Comparison of ENCODE assay signal across 29 cellular contexts in the genomic region with DNA sequence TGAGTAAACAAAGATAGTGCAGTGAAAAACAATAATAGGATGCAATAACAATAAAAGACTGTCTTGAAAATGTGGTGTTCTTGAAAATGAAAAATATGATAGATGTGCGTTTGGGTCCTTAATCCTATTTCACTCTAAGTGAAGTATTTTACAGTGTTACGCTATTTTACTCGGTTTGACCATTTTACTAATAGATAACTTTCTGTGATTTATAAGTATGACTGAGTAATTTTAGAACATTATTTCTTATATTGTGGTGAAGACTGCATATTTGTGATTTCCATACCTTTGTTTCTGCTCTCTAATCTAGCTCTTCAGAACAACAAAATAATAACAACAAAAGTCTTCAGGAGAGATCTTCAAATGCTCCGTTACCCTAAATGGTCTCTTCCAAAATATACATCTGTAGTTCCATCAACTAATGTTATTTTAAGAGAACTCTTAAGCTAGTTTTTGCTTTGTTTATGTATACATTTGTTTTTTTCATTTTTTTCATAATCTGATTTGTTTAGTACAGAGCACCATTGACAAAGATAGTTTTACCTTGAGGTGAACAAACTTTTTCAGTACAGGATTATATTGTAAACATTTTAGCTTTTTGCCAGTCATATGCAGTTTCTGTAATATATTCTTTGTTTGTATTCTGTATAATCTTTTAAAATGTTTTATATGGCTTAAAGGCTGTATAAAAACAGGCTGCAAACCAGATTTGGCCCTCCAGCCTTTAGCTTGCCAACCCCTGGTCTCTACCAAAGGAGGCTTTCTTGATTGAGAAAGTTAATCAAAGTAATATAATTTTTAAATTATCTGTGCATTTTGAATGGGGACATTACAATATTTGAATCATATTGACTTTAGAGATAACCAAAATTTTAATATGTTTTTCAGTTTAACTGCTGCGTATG.
"Had no signal": no experiment of that assay in that cellular context is flagged by ENCODE, and none has a peak within 500 bp of the region (broad histone marks: within the 10 kb centered on the region; RNA-seq: fewer than 3 reads in every experiment).

No MANE protein-coding gene starts in this region.

- H3K4me3 Mint-ChIP-seq: stimulated activated effector memory CD8-positive, alpha-beta T cell treated with anti-CD3 and anti-CD28 coated beads, Interleukin-12 subunit alpha, Interleukin-12 subunit beta, amount 100 ng/mL, for 72 hours; stimulated activated memory B cell treated with anti-CD40 and anti-IgM and Interleukin-4, amounts not matched to agents 10 μg/mL and 1 μg/mL and 100 μg/mL, for 72 hours; stimulated activated naive B cell treated with anti-CD40 and anti-IgM and Interleukin-4, amounts not matched to agents 10 μg/mL and 1 μg/mL and 100 μg/mL, for 72 hours; stimulated activated naive CD8-positive, alpha-beta T cell treated with anti-CD3 and anti-CD28 coated beads, Interleukin-15, amount 100 ng/mL, for 72 hours; stimulated activated naive CD8-positive, alpha-beta T cell treated with anti-CD3 and anti-CD28 coated beads, Interleukin-15, Interleukin-2, amounts not matched to agents 100 ng/mL and 50 ng/mL, for 24 hours; type B pancreatic cell had no signal

- H3K36me3 Mint-ChIP-seq: stimulated activated effector memory CD8-positive, alpha-beta T cell treated with anti-CD3 and anti-CD28 coated beads, Interleukin-12 subunit alpha, Interleukin-12 subunit beta, amount 100 ng/mL, for 72 hours; stimulated activated memory B cell treated with anti-CD40 and anti-IgM and Interleukin-4, amounts not matched to agents 10 μg/mL and 1 μg/mL and 100 μg/mL, for 72 hours; stimulated activated naive B cell treated with anti-CD40 and anti-IgM and Interleukin-4, amounts not matched to agents 10 μg/mL and 1 μg/mL and 100 μg/mL, for 72 hours; type B pancreatic cell had no signal

- H3K9me3 ChIP-seq: suprapubic skin, testis, thoracic aorta, thyroid gland, tibial artery, tibial nerve, upper lobe of left lung, upper lobe of right lung, uterus, vagina had no signal

- H3K27me3 ChIP-seq: stomach, suprapubic skin, testis, thyroid gland, tibial artery, tibial nerve, transverse colon, upper lobe of left lung, upper lobe of right lung, uterus, vagina had no signal

- ATAC-seq: stimulated activated effector memory CD8-positive, alpha-beta T cell treated with anti-CD3 and anti-CD28 coated beads, Interleukin-12 subunit alpha, Interleukin-12 subunit beta, amount 100 ng/mL, for 72 hours; stimulated activated memory B cell treated with anti-CD40 and anti-IgM and Interleukin-4, amounts not matched to agents 10 μg/mL and 1 μg/mL and 100 μg/mL, for 72 hours; stimulated activated naive B cell treated with anti-CD40 and anti-IgM and Interleukin-4, amounts not matched to agents 10 μg/mL and 1 μg/mL and 100 μg/mL, for 72 hours; stimulated activated naive CD8-positive, alpha-beta T cell treated with anti-CD3 and anti-CD28 coated beads, Interleukin-15, amount 100 ng/mL, for 72 hours; stimulated activated naive CD8-positive, alpha-beta T cell treated with anti-CD3 and anti-CD28 coated beads, Interleukin-15, Interleukin-2, amounts not matched to agents 100 U/mL and 50 U/mL, for 24 hours; upper lobe of right lung had no signal

- H3K4me3 ChIP-seq: stomach, suprapubic skin, testis, thoracic aorta, thyroid gland, tibial artery, tibial nerve, transverse colon, upper lobe of left lung, upper lobe of right lung, uterus, vagina had no signal

- H3K36me3 ChIP-seq: stomach, suprapubic skin, thoracic aorta, thyroid gland, tibial artery, tibial nerve, transverse colon, upper lobe of left lung, upper lobe of right lung, uterus, vagina had no signal

- FAIRE-seq: urothelium cell line had no signal

- H3K4me1 Mint-ChIP-seq: stimulated activated effector memory CD8-positive, alpha-beta T cell treated with anti-CD3 and anti-CD28 coated beads, Interleukin-12 subunit alpha, Interleukin-12 subunit beta, amount 100 ng/mL, for 72 hours; stimulated activated memory B cell treated with anti-CD40 and anti-IgM and Interleukin-4, amounts not matched to agents 10 μg/mL and 1 μg/mL and 100 μg/mL, for 72 hours; stimulated activated naive B cell treated with anti-CD40 and anti-IgM and Interleukin-4, amounts not matched to agents 10 μg/mL and 1 μg/mL and 100 μg/mL, for 72 hours; stimulated activated naive CD8-positive, alpha-beta T cell treated with anti-CD3 and anti-CD28 coated beads, Interleukin-15, amount 100 ng/mL, for 72 hours had no signal

- DNase-seq: stimulated activated CD4-positive, alpha-beta T cell treated with anti-CD3 and anti-CD28 coated beads, Interleukin-2, amount 100 ng/mL, for 48 hours; stimulated activated CD4-positive, alpha-beta T cell treated with anti-CD3 and anti-CD28 coated beads, Interleukin-4, amount 100 ng/mL, for 1 hour; stimulated activated CD4-positive, alpha-beta T cell treated with anti-CD3 and anti-CD28 coated beads, Interleukin-4, amount 100 ng/mL, for 24 hours; stimulated activated CD4-positive, alpha-beta T cell treated with anti-CD3 and anti-CD28 coated beads, Interleukin-4, amount 100 ng/mL, for 4 hours; stimulated activated CD8-positive, alpha-beta memory T cell treated with anti-CD3 and anti-CD28 coated beads, Interleukin-4, amount 100 ng/mL, for 48 hours; stimulated activated naive B cell treated with anti-CD40 and anti-IgM and Interleukin-4, amounts not matched to agents 10 μg/mL and 1 μg/mL and 100 μg/mL, for 72 hours; stimulated activated naive CD4-positive, alpha-beta T cell; stimulated activated naive CD4-positive, alpha-beta T cell treated with Interleukin-2 at 50 U/mL for 16 hours; stimulated activated naive CD8-positive, alpha-beta T cell treated with anti-CD3 and anti-CD28 coated beads, Interleukin-15, amount 100 ng/mL, for 72 hours; stimulated activated naive CD8-positive, alpha-beta T cell treated with anti-CD3 and anti-CD28 coated beads, Interleukin-15, Interleukin-2, amounts not matched to agents 100 U/mL and 50 U/mL, for 24 hours; stomach; substantia nigra; testis; thyroid gland; tibial artery; transverse colon; trophoblast cell; upper lobe of left lung; upper lobe of right lung; uterus had no signal

- H3K27ac Mint-ChIP-seq: stimulated activated effector memory CD8-positive, alpha-beta T cell treated with anti-CD3 and anti-CD28 coated beads, Interleukin-12 subunit alpha, Interleukin-12 subunit beta, amount 100 ng/mL, for 72 hours; stimulated activated memory B cell treated with anti-CD40 and anti-IgM and Interleukin-4, amounts not matched to agents 10 μg/mL and 1 μg/mL and 100 μg/mL, for 72 hours; stimulated activated naive B cell treated with anti-CD40 and anti-IgM and Interleukin-4, amounts not matched to agents 10 μg/mL and 1 μg/mL and 100 μg/mL, for 72 hours; stimulated activated naive CD8-positive, alpha-beta T cell treated with anti-CD3 and anti-CD28 coated beads, Interleukin-15, amount 100 ng/mL, for 72 hours; stimulated activated naive CD8-positive, alpha-beta T cell treated with anti-CD3 and anti-CD28 coated beads, Interleukin-15, Interleukin-2, amounts not matched to agents 100 ng/mL and 50 ng/mL, for 24 hours; type B pancreatic cell had no signal

- H3K9me3 Mint-ChIP-seq: stimulated activated naive CD8-positive, alpha-beta T cell treated with anti-CD3 and anti-CD28 coated beads, Interleukin-15, Interleukin-2, amounts not matched to agents 100 ng/mL and 50 ng/mL, for 24 hours; type B pancreatic cell had no signal

- H3K27me3 Mint-ChIP-seq: stimulated activated memory B cell treated with anti-CD40 and anti-IgM and Interleukin-4, amounts not matched to agents 10 μg/mL and 1 μg/mL and 100 μg/mL, for 72 hours; stimulated activated naive B cell treated with anti-CD40 and anti-IgM and Interleukin-4, amounts not matched to agents 10 μg/mL and 1 μg/mL and 100 μg/mL, for 72 hours; stimulated activated naive CD8-positive, alpha-beta T cell treated with anti-CD3 and anti-CD28 coated beads, Interleukin-15, amount 100 ng/mL, for 72 hours; stimulated activated naive CD8-positive, alpha-beta T cell treated with anti-CD3 and anti-CD28 coated beads, Interleukin-15, Interleukin-2, amounts not matched to agents 100 ng/mL and 50 ng/mL, for 24 hours; type B pancreatic cell had no signal

- H3K27ac ChIP-seq: stomach, suprapubic skin, testis, thoracic aorta, thyroid gland, tibial artery, tibial nerve, transverse colon, upper lobe of left lung, upper lobe of right lung, uterus, vagina had no signal

- H3K4me1 ChIP-seq: stomach, suprapubic skin, testis, thyroid gland, tibial artery, tibial nerve, transverse colon, upper lobe of left lung, upper lobe of right lung, uterus, vagina had no signal
